ENCODE assay signal across 28 cellular contexts in the genomic region with DNA sequence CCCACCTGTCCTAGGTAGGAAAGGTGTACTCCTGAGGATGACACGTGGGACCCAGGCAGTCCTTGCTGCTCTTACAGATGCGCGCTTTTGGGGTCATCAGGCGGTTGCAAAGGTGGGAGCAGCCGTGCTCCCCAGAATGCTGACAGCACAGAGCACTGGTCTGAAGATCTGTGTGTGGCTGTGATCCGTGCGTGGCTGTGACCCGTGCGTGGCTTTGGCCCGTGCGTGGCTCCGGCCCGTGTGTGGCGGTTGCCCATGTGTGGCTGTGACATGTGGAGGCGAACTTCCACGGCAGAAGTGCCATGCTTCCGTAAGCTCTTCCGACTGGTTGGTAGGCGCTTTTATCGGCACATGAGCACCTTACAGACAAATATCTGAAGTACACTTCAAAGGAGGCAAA.
"Had no signal": no experiment of that assay in that cellular context is flagged by ENCODE, and none has a peak within 500 bp of the region (broad histone marks: within the 10 kb centered on the region; RNA-seq: fewer than 3 reads in every experiment).

No MANE protein-coding gene starts in this region.

- H3K27me3 Mint-ChIP-seq: effector memory CD8-positive, alpha-beta T cell had no signal

- H3K4me1 ChIP-seq: body of pancreas had no signal

- H3K9me3 Mint-ChIP-seq: activated CD4-positive, alpha-beta memory T cell treated with anti-CD3 and anti-CD28 coated beads for 36 hours; activated CD4-positive, alpha-beta T cell treated with anti-CD3 and anti-CD28 coated beads, Interleukin-2, amount 10 ng/mL, durations not matched to agents 24 days and 14 days; activated T-helper 1 cell treated with anti-CD3 and anti-CD28 coated beads, Interleukin-12 subunit alpha, Interleukin-12 subunit beta, Interleukin-2, Interleukin-4 antibody, amounts not matched to agents 30 ng/mL and 10 ng/mL and 1 ng/mL, durations not matched to agents 14 hours and 24 hours and 36 hours; activated T-helper 2 cell treated with anti-CD3 and anti-CD28 coated beads, Interferon-gamma antibody, Interleukin-2, Interleukin-4, amounts not matched to agents 10 μg/mL and 5 μg/mL and 100 μg/mL, durations not matched to agents 14 hours and 24 hours and 36 hours; effector memory CD8-positive, alpha-beta T cell had no signal

- H3K4me1 Mint-ChIP-seq: activated CD4-positive, alpha-beta T cell treated with anti-CD3 and anti-CD28 coated beads for 36 hours; activated CD4-positive, alpha-beta T cell treated with anti-CD3 and anti-CD28 coated beads, Interleukin-2, amount 10 ng/mL, durations not matched to agents 24 days and 14 days; activated CD8-positive, alpha-beta memory T cell treated with anti-CD3 and anti-CD28 coated beads, Interleukin-2, amount 10 ng/mL, durations not matched to agents 7 days and 5 days had no signal

- H3K4me3 ChIP-seq: body of pancreas, esophagus squamous epithelium had no signal

- H3K27me3 ChIP-seq: body of pancreas, esophagus squamous epithelium had no signal

- H3K27ac ChIP-seq: body of pancreas, epithelial cell of prostate, esophagus squamous epithelium, WERI-Rb-1 had no signal

- H3K36me3 ChIP-seq: WERI-Rb-1 had no signal

- H3K36me3 Mint-ChIP-seq: activated CD4-positive, alpha-beta memory T cell treated with anti-CD3 and anti-CD28 coated beads for 36 hours; activated CD8-positive, alpha-beta memory T cell treated with anti-CD3 and anti-CD28 coated beads, Interleukin-2, amount 10 ng/mL, durations not matched to agents 7 days and 5 days; activated naive CD8-positive, alpha-beta T cell had no signal

- H3K27ac Mint-ChIP-seq: activated CD4-positive, alpha-beta memory T cell treated with anti-CD3 and anti-CD28 coated beads for 36 hours; activated CD4-positive, alpha-beta T cell treated with anti-CD3 and anti-CD28 coated beads for 36 hours; activated CD4-positive, alpha-beta T cell treated with anti-CD3 and anti-CD28 coated beads, Interleukin-2, amount 10 ng/mL, durations not matched to agents 24 days and 14 days; activated CD8-positive, alpha-beta memory T cell treated with anti-CD3 and anti-CD28 coated beads, Interleukin-2, amount 10 ng/mL, durations not matched to agents 7 days and 5 days; activated CD8-positive, alpha-beta T cell treated with anti-CD3 and anti-CD28 coated beads, Interleukin-2, amount 10 ng/mL, durations not matched to agents 7 days and 5 days; activated naive CD8-positive, alpha-beta T cell; activated T-helper 1 cell treated with anti-CD3 and anti-CD28 coated beads, Interleukin-12 subunit alpha, Interleukin-12 subunit beta, Interleukin-2, Interleukin-4 antibody, amounts not matched to agents 30 ng/mL and 10 ng/mL and 1 ng/mL, durations not matched to agents 14 hours and 24 hours and 36 hours; activated T-helper 2 cell treated with anti-CD3 and anti-CD28 coated beads, Interferon-gamma antibody, Interleukin-2, Interleukin-4, amounts not matched to agents 10 μg/mL and 5 μg/mL and 100 μg/mL, durations not matched to agents 14 hours and 24 hours and 36 hours; effector memory CD8-positive, alpha-beta T cell had no signal

- H3K4me3 Mint-ChIP-seq: activated CD4-positive, alpha-beta memory T cell treated with anti-CD3 and anti-CD28 coated beads for 36 hours; activated CD4-positive, alpha-beta T cell treated with anti-CD3 and anti-CD28 coated beads for 36 hours; activated CD4-positive, alpha-beta T cell treated with anti-CD3 and anti-CD28 coated beads, Interleukin-2, amount 10 ng/mL, durations not matched to agents 24 days and 14 days; activated CD8-positive, alpha-beta memory T cell treated with anti-CD3 and anti-CD28 coated beads, Interleukin-2, amount 10 ng/mL, durations not matched to agents 7 days and 5 days; activated CD8-positive, alpha-beta T cell treated with anti-CD3 and anti-CD28 coated beads, Interleukin-2, amount 10 ng/mL, durations not matched to agents 7 days and 5 days; activated naive CD8-positive, alpha-beta T cell; activated T-helper 1 cell treated with anti-CD3 and anti-CD28 coated beads, Interleukin-12 subunit alpha, Interleukin-12 subunit beta, Interleukin-2, Interleukin-4 antibody, amounts not matched to agents 30 ng/mL and 10 ng/mL and 1 ng/mL, durations not matched to agents 14 hours and 24 hours and 36 hours; effector memory CD8-positive, alpha-beta T cell had no signal

- DNase-seq: activated CD4-positive, alpha-beta memory T cell treated with anti-CD3 and anti-CD28 coated beads for 36 hours; activated CD4-positive, alpha-beta T cell treated with anti-CD3 and anti-CD28 coated beads for 36 hours; activated CD4-positive, alpha-beta T cell treated with anti-CD3 and anti-CD28 coated beads, Interleukin-2, amount 10 ng/mL, durations not matched to agents 24 days and 14 days; activated CD4-positive, CD25-positive, alpha-beta regulatory T cell; activated CD4-positive, CD25-positive, alpha-beta regulatory T cell treated with anti-CD3 and anti-CD28 coated beads, Interleukin-2, amount 50 U/mL, for 72 hours; activated CD8-positive, alpha-beta memory T cell treated with anti-CD3 and anti-CD28 coated beads, Interleukin-2, amount 10 ng/mL, durations not matched to agents 7 days and 5 days; activated CD8-positive, alpha-beta memory T cell treated with anti-CD3 and anti-CD28 coated beads, Interleukin-2, amount 50 U/mL, for 4 hours; activated CD8-positive, alpha-beta T cell treated with anti-CD3 and anti-CD28 coated beads, Interleukin-2, amount 10 ng/mL, durations not matched to agents 7 days and 5 days; activated gamma-delta T cell treated with Interleukin-2 at 50 U/mL for 16 hours; activated naive CD4-positive, alpha-beta T cell treated with anti-CD3 and anti-CD28 coated beads, Interleukin-2, amount 50 U/mL, for 16 hours; activated naive CD4-positive, alpha-beta T cell treated with Interleukin-2 at 50 U/mL for 16 hours; activated T-cell treated with anti-CD3 and anti-CD28 coated beads, Interleukin-2, amount 50 U/mL, for 1 hour; activated T-cell treated with anti-CD3 and anti-CD28 coated beads, Interleukin-2, amount 50 U/mL, for 48 hours; amniotic stem cell; anterior cingulate cortex; body of pancreas; caudate nucleus; cortex of kidney; dermis blood vessel endothelial cell; effector CD4-positive, alpha-beta T cell; effector memory CD8-positive, alpha-beta T cell; esophagus squamous epithelium; T-helper 2 cell; WERI-Rb-1 had no signal

- H3K9me3 ChIP-seq: body of pancreas, esophagus squamous epithelium had no signal
